Comparison of ENCODE assay signal across 1 cellular context in the genomic region with DNA sequence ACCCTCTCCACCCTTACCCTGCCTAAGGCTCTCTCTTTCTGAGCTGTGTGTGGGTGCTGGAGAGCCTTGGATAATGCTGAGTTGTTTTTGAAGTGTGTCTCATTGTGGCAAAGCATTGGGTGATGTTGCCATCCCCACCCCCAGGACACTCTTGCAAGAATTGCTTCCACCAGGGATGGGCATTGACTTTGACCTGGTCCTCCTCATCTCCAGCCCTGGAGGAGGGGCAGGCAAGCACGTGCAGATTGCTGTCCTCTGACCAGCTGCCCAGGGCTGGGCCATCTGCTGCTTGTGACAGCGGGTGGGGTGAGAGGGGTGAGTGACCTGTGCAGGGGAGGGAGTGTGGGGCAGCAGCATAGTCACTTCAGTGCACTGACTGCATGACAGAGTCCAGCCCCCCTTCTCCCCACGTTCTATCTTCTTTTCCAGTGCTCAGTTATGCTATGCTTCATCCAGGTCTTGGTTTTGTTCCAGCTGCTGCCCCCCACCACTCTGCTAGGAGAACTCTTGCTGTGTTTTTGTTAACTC.
TF ChIP-seq lines count a peak whose summit lies in the region.

No MANE protein-coding gene starts in this region.

TF ChIP-seq in HepG2, 621 proteins besides CTCF, POLR2A, EP300 and RAD21 (continued from another document and continues in another):
- TF ChIP-seq NR0B2 (CRISPR knock-in tag; IDR thresholded peaks at IDR 0.05) (peak; percentile 74; the same call in 1 of the 2 replicates), PHF20 (CRISPR knock-in tag; IDR thresholded peaks at IDR 0.05) (no peak), KLF16 (CRISPR knock-in tag; IDR thresholded peaks at IDR 0.05) (peak in 1 of 2 experiments; percentile 56; a peak in 1 of 4 replicates), PCBP1 (IDR thresholded peaks at IDR 0.05; ENCODE audit: borderline replicate concordance, low read depth, low read length) (no peak), TFDP1 (CRISPR knock-in tag; IDR thresholded peaks at IDR 0.05; ENCODE audit: borderline replicate concordance) (peak; percentile 56; the same call in 1 of the 2 replicates), FOXP1 (IDR thresholded peaks at IDR 0.05) (no peak), FOXP1 (CRISPR knock-in tag; IDR thresholded peaks at IDR 0.05) (peak; percentile 67), U2AF1 (optimal IDR thresholded peaks at IDR 0.05; ENCODE audit: low read depth, low read length) (no peak), ZNF441 (CRISPR knock-in tag; IDR thresholded peaks at IDR 0.05; ENCODE audit: borderline replicate concordance) (no peak), MXD4 (CRISPR knock-in tag; IDR thresholded peaks at IDR 0.05) (peak; percentile 46; the same call in 1 of the 2 replicates), E2F5 (CRISPR knock-in tag; conservative IDR thresholded peaks at IDR 0.05) (no peak), FOXA3 (CRISPR knock-in tag; IDR thresholded peaks at IDR 0.05) (0 out of 2 replicates have a peak, but pooled peaks have one; percentile 26), RARA (CRISPR knock-in tag; IDR thresholded peaks at IDR 0.05) (peak; percentile 75), ZNF747 (CRISPR knock-in tag; IDR thresholded peaks at IDR 0.05; ENCODE audit: borderline replicate concordance) (no peak), DPF2 (CRISPR knock-in tag; IDR thresholded peaks at IDR 0.05; ENCODE audit: borderline replicate concordance, low read depth) (no peak), SP140L (CRISPR knock-in tag; IDR thresholded peaks at IDR 0.05; ENCODE audit: borderline replicate concordance) (no peak), ZNF609 (CRISPR knock-in tag; IDR thresholded peaks at IDR 0.05; ENCODE audit: borderline replicate concordance) (peak; percentile 71; the same call in 1 of the 2 replicates), ARNTL (CRISPR knock-in tag; IDR thresholded peaks at IDR 0.05) (peak; percentile 78), IKZF1 (IDR thresholded peaks at IDR 0.05) (no peak), HOXA3 (CRISPR knock-in tag; IDR thresholded peaks at IDR 0.05) (peak; percentile 35; the same call in 1 of the 2 replicates), ZNF574 (CRISPR knock-in tag; IDR thresholded peaks at IDR 0.05) (peak; percentile 60; the same call in 1 of the 2 replicates), RERE (CRISPR knock-in tag; IDR thresholded peaks at IDR 0.05; ENCODE audit: low read depth) (peak; percentile 58; the same call in 1 of the 2 replicates)
- TF ChIP-seq, protein P1, sequence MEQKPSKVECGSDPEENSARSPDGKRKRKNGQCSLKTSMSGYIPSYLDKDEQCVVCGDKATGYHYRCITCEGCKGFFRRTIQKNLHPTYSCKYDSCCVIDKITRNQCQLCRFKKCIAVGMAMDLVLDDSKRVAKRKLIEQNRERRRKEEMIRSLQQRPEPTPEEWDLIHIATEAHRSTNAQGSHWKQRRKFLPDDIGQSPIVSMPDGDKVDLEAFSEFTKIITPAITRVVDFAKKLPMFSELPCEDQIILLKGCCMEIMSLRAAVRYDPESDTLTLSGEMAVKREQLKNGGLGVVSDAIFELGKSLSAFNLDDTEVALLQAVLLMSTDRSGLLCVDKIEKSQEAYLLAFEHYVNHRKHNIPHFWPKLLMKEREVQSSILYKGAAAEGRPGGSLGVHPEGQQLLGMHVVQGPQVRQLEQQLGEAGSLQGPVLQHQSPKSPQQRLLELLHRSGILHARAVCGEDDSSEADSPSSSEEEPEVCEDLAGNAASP (CRISPR knock-in tag; IDR thresholded peaks at IDR 0.05; ENCODE audit: borderline replicate concordance): no peak
- TF ChIP-seq, protein P2, sequence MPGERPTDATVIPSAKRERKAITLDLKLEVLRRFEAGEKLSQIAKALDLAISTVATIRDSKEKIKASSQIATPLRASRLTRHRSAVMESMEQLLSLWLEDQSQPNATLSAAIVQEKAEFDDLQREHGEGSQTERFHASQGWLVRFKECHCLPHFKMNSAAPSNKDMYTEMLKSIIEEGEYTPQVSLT (CRISPR knock-in tag; IDR thresholded peaks at IDR 0.05; ENCODE audit: borderline replicate concordance, low read depth): no peak
- TF ChIP-seq, protein P3, sequence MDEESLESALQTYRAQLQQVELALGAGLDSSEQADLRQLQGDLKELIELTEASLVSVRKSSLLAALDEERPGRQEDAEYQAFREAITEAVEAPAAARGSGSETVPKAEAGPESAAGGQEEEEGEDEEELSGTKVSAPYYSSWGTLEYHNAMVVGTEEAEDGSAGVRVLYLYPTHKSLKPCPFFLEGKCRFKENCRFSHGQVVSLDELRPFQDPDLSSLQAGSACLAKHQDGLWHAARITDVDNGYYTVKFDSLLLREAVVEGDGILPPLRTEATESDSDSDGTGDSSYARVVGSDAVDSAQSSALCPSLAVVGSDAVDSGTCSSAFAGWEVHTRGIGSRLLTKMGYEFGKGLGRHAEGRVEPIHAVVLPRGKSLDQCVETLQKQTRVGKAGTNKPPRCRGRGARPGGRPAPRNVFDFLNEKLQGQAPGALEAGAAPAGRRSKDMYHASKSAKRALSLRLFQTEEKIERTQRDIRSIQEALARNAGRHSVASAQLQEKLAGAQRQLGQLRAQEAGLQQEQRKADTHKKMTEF (CRISPR knock-in tag; IDR thresholded peaks at IDR 0.05): peak; percentile 58; the same call in 1 of the 2 replicates
